Comparison of ENCODE assay signal across 10 cellular contexts in the genomic region with DNA sequence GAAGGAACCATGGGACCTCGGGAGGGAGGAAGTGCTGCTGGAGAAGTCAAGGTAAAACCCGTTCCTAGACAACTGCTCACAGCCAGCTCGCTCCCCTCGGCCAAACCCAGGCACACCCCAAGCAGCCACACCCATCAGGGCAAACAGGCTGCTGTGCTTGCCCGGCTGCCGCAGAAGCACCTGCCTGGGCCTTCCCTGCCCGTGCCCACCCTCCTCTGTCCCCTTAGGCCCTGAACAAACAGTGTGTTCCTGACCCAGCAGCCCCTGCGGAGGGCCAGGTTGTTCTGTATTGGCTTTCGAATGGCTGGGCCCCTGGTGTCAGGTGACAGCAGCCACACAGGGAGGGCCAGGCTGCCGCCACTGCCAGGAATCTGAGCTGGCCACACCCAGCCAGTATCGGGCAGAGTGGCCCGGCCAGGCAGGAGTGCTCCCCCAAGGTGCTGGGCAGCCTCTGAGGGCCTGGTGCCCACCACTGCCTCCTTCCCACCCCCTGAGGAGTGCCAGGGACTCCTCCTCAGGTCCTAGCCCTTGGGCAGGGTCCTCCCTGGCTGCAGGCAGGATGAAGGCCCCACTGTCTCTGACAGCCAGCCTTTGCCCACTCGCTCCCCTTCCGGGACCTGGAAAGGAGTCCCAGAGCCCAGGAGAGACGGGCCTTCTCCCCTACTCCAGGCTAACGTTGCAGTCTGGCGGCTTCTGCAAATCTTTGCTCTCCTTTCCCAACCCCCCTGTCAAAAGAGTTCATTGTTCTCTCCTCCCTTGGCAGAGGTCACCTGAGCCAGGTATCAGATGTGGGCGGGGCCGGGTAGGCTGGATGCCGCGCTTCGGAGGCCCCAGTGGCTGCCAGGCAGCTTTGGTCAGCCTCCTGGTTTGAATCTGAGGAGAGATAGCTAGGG. TPM values are rescaled to one million over a fixed set of nuclear protein-coding genes. Genes with fewer than 3 reads are reported as not detected.
DNase-seq lines count a peak whose midpoint lies in the region; TF ChIP-seq lines count a peak whose summit lies in the region.
"Had no signal": no experiment of that assay in that cellular context is flagged by ENCODE, and none has a peak within 500 bp of the region (broad histone marks: within the 10 kb centered on the region; RNA-seq: fewer than 3 reads in every experiment).

No MANE protein-coding gene starts in this region.

- H3K36me3 Mint-ChIP-seq in mesothelial cell of epicardium = no peaks in the 10 kb centered on the region

- no peaks in the 10 kb centered on the region for H3K27me3 ChIP-seq in breast epithelium

- peak overlapping the region in 2 of 3 donors; percentile 11 to 50 for H3K4me3 ChIP-seq in breast epithelium

- DNase-seq in Caki2 (ENCODE audit: low read depth) (peak; percentile 16), NCI-H187 (lab: John Stamatoyannopoulos, UW) (peak; percentile 69 to 87), breast epithelium (ENCODE audit: low spot score in 2 of 2) (peak; percentile 87 to 88), mesothelial cell of epicardium (ENCODE audit: low spot score in 2 of 2, unreplicated experiment in 2 of 2) (no peak), foreskin melanocyte (no peak), RKO (ENCODE audit: low spot score) (no peak), SKM-1 (lab: John Stamatoyannopoulos, UW; ENCODE audit: unreplicated experiment) (no peak), cerebellar nuclear complex (lab: John Stamatoyannopoulos, UW) (no peak)
- DNase-seq: activated naive CD4-positive, alpha-beta T cell; CD4-positive, CD25-positive, alpha-beta regulatory T cell had no signal

- peak; percentile 56 for TF ChIP-seq POLR2A in breast epithelium (IDR thresholded peaks at IDR 0.05)

- peaks cover 0 to 5% of the 10 kb centered on the region in 2 donors for H3K4me1 ChIP-seq in breast epithelium

- TF ChIP-seq CTCF in breast epithelium (IDR thresholded peaks at IDR 0.05) (no peak), mesothelial cell of epicardium (IDR thresholded peaks at IDR 0.05; ENCODE audit: unreplicated experiment) (no peak)

- H3K9me3 Mint-ChIP-seq in mesothelial cell of epicardium = no peaks in the 10 kb centered on the region
- H3K9me3 Mint-ChIP-seq: CD4-positive, CD25-positive, alpha-beta regulatory T cell had no signal

- peaks cover 31% of the 10 kb centered on the region for H3K4me1 Mint-ChIP-seq in mesothelial cell of epicardium

- in situ Hi-C loops in Caki2 (cut with HindIII; ENCODE audit: low pct_unique_long_range_greater_than_20kb, low sequenced_read_pairs) = no loop called here

- H3K9me3 ChIP-seq in breast epithelium = no peaks in the 10 kb centered on the region

- H3K27ac Mint-ChIP-seq in mesothelial cell of epicardium = peak overlapping the region; percentile 87

- intact Hi-C loops in breast epithelium (cut with DNase I; ENCODE audit: low total_unique reads) = loop anchor here (1.0 kb wide), 1 partner anchor 40 kb away; no protein-coding TSS in a partner anchor

- peak overlapping the region; percentile 83 to 97 for H3K27ac ChIP-seq in breast epithelium

- no peaks in the 10 kb centered on the region for H3K36me3 ChIP-seq in breast epithelium

- no peak overlapping the region for H3K4me3 Mint-ChIP-seq in mesothelial cell of epicardium

- no peaks in the 10 kb centered on the region for H3K27me3 Mint-ChIP-seq in mesothelial cell of epicardium (ENCODE audit: low read depth)
- H3K27me3 Mint-ChIP-seq: CD4-positive, CD25-positive, alpha-beta regulatory T cell had no signal

RNA-seq across cellular contexts. Expression of gene LLGL2, which starts 24.0 kb away (rescaled TPM):
- total RNA-seq in Caki2 (2014; rRNA removed; shearing (Covaris generic); ENCODE audit: low replicate concordance) = 34.2 and 42.5 TPM in 2 replicates
- total RNA-seq in breast epithelium (10 to 100 TPM in 2 of 3 donors, 1 to 10 TPM in 1; 4.6 to 60.2 (median 52.4) TPM), mesothelial cell of epicardium (29.8 to 33.1 TPM (median 31.9 TPM) in 3 replicates)

RNA-seq across cellular contexts. Expression of gene TSEN54, which starts 33.2 kb away (rescaled TPM):
- total RNA-seq in Caki2 (2014; rRNA removed; shearing (Covaris generic); ENCODE audit: low replicate concordance) = 53.3 and 78.0 TPM in 2 replicates
- total RNA-seq in breast epithelium (10 to 100 TPM; 18.4 to 34.7 (median 31.2) TPM), mesothelial cell of epicardium (27.2 to 31.8 TPM (median 31.8 TPM) in 3 replicates)

RNA-seq across cellular contexts. Expression of gene CASKIN2, which starts 34.2 kb away (rescaled TPM):
- total RNA-seq in Caki2 (2014; rRNA removed; shearing (Covaris generic); ENCODE audit: low replicate concordance) = 12.9 and 16.9 TPM in 2 replicates
- total RNA-seq in breast epithelium (10 to 100 TPM in 2 of 3 donors, 1 to 10 TPM in 1; 10.0 to 23.3 (median 14.6) TPM), mesothelial cell of epicardium (37.4 to 39.2 TPM (median 37.4 TPM) in 3 replicates)

RNA-seq across cellular contexts. Expression of gene MYO15B, which starts 38.1 kb away (rescaled TPM):
- total RNA-seq in Caki2 (2014; rRNA removed; shearing (Covaris generic); ENCODE audit: low replicate concordance) = 0.34 and 16.6 TPM in 2 replicates
- total RNA-seq in breast epithelium = 100 to 1,000 TPM in 1 of 3 donors, 10 to 100 TPM in 2; 65.3 to 121 (median 86.6) TPM
- total RNA-seq in mesothelial cell of epicardium = 257 to 281 TPM (median 277 TPM) in 3 replicates

Comparison
In these comparisons a context has a peak if more than half of its experiments do, and no peak if none do; other contexts are left out.
1. DNase-seq: peak in Caki2 (single experiment), NCI-H187 (2 of 2) and breast epithelium (2 of 2); none in mesothelial cell of epicardium (0 of 2), foreskin melanocyte (single experiment), RKO (single experiment), SKM-1 (single experiment) and cerebellar nuclear complex (0 of 2).